Comparison of ENCODE assay signal across 17 cellular contexts in genomic region chr12:43742106-43742505, GRCh38. TPM values are rescaled to one million over a fixed set of nuclear protein-coding genes. Genes with fewer than 3 reads are reported as not detected.
DNase-seq lines count a peak whose midpoint lies in the region; ATAC-seq and TF ChIP-seq lines count a peak whose summit lies in the region.
"Had no signal": no experiment of that assay in that cellular context is flagged by ENCODE, and none has a peak within 500 bp of the region (broad histone marks: within the 10 kb centered on the region; RNA-seq: fewer than 3 reads in every experiment).

No MANE protein-coding gene starts in this region.

- H3K4me3 ChIP-seq in fibroblast of mammary gland (ENCODE audit: control insufficient read depth, low read depth, low read length) (no peak overlapping the region), skeletal muscle cell (ENCODE audit: low read depth, low read length) (no peak overlapping the region), testis (no peak overlapping the region)
- H3K4me3 ChIP-seq: colonic mucosa, HAP-1, stomach had no signal

- H3K36me3 ChIP-seq in testis (ENCODE audit: low read depth, missing control alignments): no peaks in the 10 kb centered on the region
- H3K36me3 ChIP-seq: colonic mucosa had no signal

- no peaks in the 10 kb centered on the region for H3K4me1 ChIP-seq in testis
- H3K4me1 ChIP-seq: colonic mucosa, stomach had no signal

- no peak overlapping the region for H3K27ac ChIP-seq in testis
- H3K27ac ChIP-seq: colonic mucosa, stomach had no signal

- no peak for ATAC-seq in GM21381 (IDR thresholded peaks at IDR 0.05; ENCODE audit: unreplicated experiment)
- ATAC-seq: CD8-positive, alpha-beta T cell had no signal

- H3K27me3 ChIP-seq in testis: no peaks in the 10 kb centered on the region
- H3K27me3 ChIP-seq: colonic mucosa, stomach had no signal

- no peak for TF ChIP-seq POLR2A in testis (IDR thresholded peaks at IDR 0.05)

- TF ChIP-seq CTCF in fibroblast of mammary gland (conservative IDR thresholded peaks at IDR 0.05; ENCODE audit: control insufficient read depth, insufficient read depth, low read depth, low read length): no peak
- no peak for TF ChIP-seq CTCF in testis (IDR thresholded peaks at IDR 0.05)

- H3K9me3 ChIP-seq in testis: no peaks in the 10 kb centered on the region
- H3K9me3 ChIP-seq: colonic mucosa, HAP-1, stomach had no signal

- intact Hi-C loops in testis (cut with DNase I; ENCODE audit: low total_unique reads): no loop called here

- DNase-seq in H4 (ENCODE audit: low spot score) (peak; percentile 8), SK-N-DZ (ENCODE audit: low spot score) (peak; percentile 27), fibroblast of mammary gland (ENCODE audit: low read depth) (peak; percentile 91), skeletal muscle cell (ENCODE audit: low read depth) (peak; percentile 69), testis (no peak)
- DNase-seq in stimulated activated CD4-positive, alpha-beta T cell treated with anti-CD3 and anti-CD28 coated beads, Interleukin-1b, Interleukin-23, amount 100 ng/mL, for 48 hours: no peak
- no peak for DNase-seq in activated CD4-positive, alpha-beta T cell treated with anti-CD3 and anti-CD28 coated beads for 48 hours
- DNase-seq: activated CD4-positive, CD25-positive, alpha-beta regulatory T cell treated with anti-CD3 and anti-CD28 coated beads, Interleukin-2, amount 50 U/mL, for 72 hours; activated naive CD8-positive, alpha-beta T cell treated with anti-CD3 and anti-CD28 coated beads, Interleukin-2, amount 10 ng/mL, durations not matched to agents 7 days and 5 days; CD8-positive, alpha-beta T cell; colonic mucosa; erythroblast; GF-D8; small intestine; stomach had no signal

RNA-seq across cellular contexts. Expression of gene PUS7L, which starts 16.5 kb away (rescaled TPM):
- total RNA-seq in H4 (2014; rRNA removed; shearing (Covaris generic)): 8.3 and 12.0 TPM in 2 replicates
- polyA plus RNA-seq in SK-N-DZ (2014; cell fraction: cytosol; rRNA removed): 11.9 and 22.6 TPM in 2 replicates
- polyA plus RNA-seq in SK-N-DZ (2014; cell fraction: nucleus; rRNA removed): 14.2 and 14.5 TPM in 2 replicates
- total RNA-seq in testis: 10 to 100 TPM in 1 of 2 donors, 1 to 10 TPM in 1; 9.7 to 11.0 TPM
- polyA plus RNA-seq in testis (ENCODE audit: insufficient read depth, low read depth, low replicate concordance): 3.0 TPM

RNA-seq across cellular contexts. Expression of gene IRAK4, which starts 16.6 kb away (rescaled TPM):
- total RNA-seq in H4 (2014; rRNA removed; shearing (Covaris generic)): 9.9 and 20.2 TPM in 2 replicates
- polyA plus RNA-seq in SK-N-DZ (2014; cell fraction: cytosol; rRNA removed): 7.4 and 9.6 TPM in 2 replicates
- polyA plus RNA-seq in SK-N-DZ (2014; cell fraction: nucleus; rRNA removed): 5.5 and 11.8 TPM in 2 replicates
- total RNA-seq in testis: 10 to 100 TPM; 16.4 to 19.6 TPM
- polyA plus RNA-seq in testis (ENCODE audit: insufficient read depth, low read depth, low replicate concordance): 14.0 TPM

Comparison
In these comparisons a context has a peak if more than half of its experiments do, and no peak if none do; other contexts are left out.
1. DNase-seq: peak in H4 (single experiment), SK-N-DZ (single experiment), fibroblast of mammary gland (single experiment) and skeletal muscle cell (single experiment); none in testis (single experiment), stimulated activated CD4-positive, alpha-beta T cell treated with anti-CD3 and anti-CD28 coated beads, Interleukin-1b, Interleukin-23, amount 100 ng/mL, for 48 hours (single experiment) and activated CD4-positive, alpha-beta T cell treated with anti-CD3 and anti-CD28 coated beads for 48 hours (single experiment).